ENCODE assay signal across 20 cellular contexts in genomic region chr5:31047621-31048020, GRCh38.
"Had no signal": no experiment of that assay in that cellular context is flagged by ENCODE, and none has a peak within 500 bp of the region (broad histone marks: within the 10 kb centered on the region; RNA-seq: fewer than 3 reads in every experiment).

No MANE protein-coding gene starts in this region.

- H3K36me3 Mint-ChIP-seq: activated naive CD8-positive, alpha-beta T cell treated with anti-CD3 and anti-CD28 coated beads, Interleukin-2, amount 10 ng/mL, durations not matched to agents 7 days and 5 days had no signal

- H3K9me3 ChIP-seq: esophagus squamous epithelium, gastrocnemius medialis, left lung, spleen, tibial artery had no signal

- H3K27ac ChIP-seq: brain microvascular endothelial cell, coronary artery, esophagus squamous epithelium, gastrocnemius medialis, left lung, spleen, tibial artery had no signal

- H3K4me1 Mint-ChIP-seq: activated naive CD8-positive, alpha-beta T cell treated with anti-CD3 and anti-CD28 coated beads, Interleukin-2, amount 10 ng/mL, durations not matched to agents 7 days and 5 days; central memory CD8-positive, alpha-beta T cell had no signal

- H3K36me3 ChIP-seq: brain microvascular endothelial cell, esophagus squamous epithelium, gastrocnemius medialis, left lung, spleen, tibial artery had no signal

- H3K4me3 Mint-ChIP-seq: activated CD8-positive, alpha-beta T cell treated with anti-CD3 and anti-CD28 coated beads for 36 hours; activated naive CD8-positive, alpha-beta T cell treated with anti-CD3 and anti-CD28 coated beads, Interleukin-2, amount 10 ng/mL, durations not matched to agents 7 days and 5 days; activated T-cell treated with anti-CD3 and anti-CD28 coated beads, Interleukin-2, amount 50 U/mL, for 24 hours; central memory CD8-positive, alpha-beta T cell; T-helper 2 cell treated with Interferon-gamma antibody and Interleukin-4, amounts not matched to agents 5 μg/mL and 100 μg/mL, for 36 hours had no signal

- ATAC-seq: activated CD8-positive, alpha-beta T cell treated with anti-CD3 and anti-CD28 coated beads for 36 hours; gastrocnemius medialis; left lung; stimulated activated naive CD8-positive, alpha-beta T cell treated with anti-CD3 and anti-CD28 coated beads, Interleukin-15, Interleukin-2, amounts not matched to agents 100 U/mL and 50 U/mL, for 24 hours had no signal

- H3K4me3 ChIP-seq: coronary artery, esophagus squamous epithelium, gastrocnemius medialis, left lung, spleen, tibial artery had no signal

- DNase-seq: activated CD4-positive, alpha-beta T cell treated with anti-CD3 and anti-CD28 coated beads for 48 hours; activated CD4-positive, CD25-positive, alpha-beta regulatory T cell; activated CD8-positive, alpha-beta T cell treated with anti-CD3 and anti-CD28 coated beads for 36 hours; activated naive CD4-positive, alpha-beta T cell treated with Interleukin-2 at 50 U/mL for 16 hours; activated naive CD8-positive, alpha-beta T cell treated with anti-CD3 and anti-CD28 coated beads, Interleukin-2, amount 10 ng/mL, durations not matched to agents 7 days and 5 days; activated T-cell treated with anti-CD3 and anti-CD28 coated beads, Interleukin-2, amount 50 U/mL, for 24 hours; brain microvascular endothelial cell; esophagus squamous epithelium; gastrocnemius medialis; head of caudate nucleus; left lung; retina; spleen; stimulated activated naive CD8-positive, alpha-beta T cell treated with anti-CD3 and anti-CD28 coated beads, Interleukin-15, Interleukin-2, amounts not matched to agents 100 U/mL and 50 U/mL, for 24 hours; substantia nigra; tibial artery had no signal

- H3K27me3 ChIP-seq: brain microvascular endothelial cell, esophagus squamous epithelium, gastrocnemius medialis, left lung, spleen, tibial artery had no signal

- H3K4me1 ChIP-seq: esophagus squamous epithelium, gastrocnemius medialis, left lung, spleen, tibial artery had no signal

- H3K27ac Mint-ChIP-seq: activated CD8-positive, alpha-beta T cell treated with anti-CD3 and anti-CD28 coated beads for 36 hours; activated naive CD8-positive, alpha-beta T cell treated with anti-CD3 and anti-CD28 coated beads, Interleukin-2, amount 10 ng/mL, durations not matched to agents 7 days and 5 days; activated T-cell treated with anti-CD3 and anti-CD28 coated beads, Interleukin-2, amount 50 U/mL, for 24 hours; activated T-helper 2 cell treated with anti-CD3 and anti-CD28 coated beads, Interferon-gamma antibody, Interleukin-2, Interleukin-4, amounts not matched to agents 10 μg/mL and 5 μg/mL and 100 μg/mL, durations not matched to agents 14 hours and 24 hours and 36 hours; T-helper 2 cell treated with Interferon-gamma antibody and Interleukin-4, amounts not matched to agents 5 μg/mL and 100 μg/mL, for 36 hours had no signal

- H3K27me3 Mint-ChIP-seq: activated CD8-positive, alpha-beta T cell treated with anti-CD3 and anti-CD28 coated beads for 36 hours; activated naive CD8-positive, alpha-beta T cell treated with anti-CD3 and anti-CD28 coated beads, Interleukin-2, amount 10 ng/mL, durations not matched to agents 7 days and 5 days; activated T-cell treated with anti-CD3 and anti-CD28 coated beads, Interleukin-2, amount 50 U/mL, for 24 hours; central memory CD8-positive, alpha-beta T cell had no signal
